ENCODE assay signal across 1 cellular context in the genomic region with DNA sequence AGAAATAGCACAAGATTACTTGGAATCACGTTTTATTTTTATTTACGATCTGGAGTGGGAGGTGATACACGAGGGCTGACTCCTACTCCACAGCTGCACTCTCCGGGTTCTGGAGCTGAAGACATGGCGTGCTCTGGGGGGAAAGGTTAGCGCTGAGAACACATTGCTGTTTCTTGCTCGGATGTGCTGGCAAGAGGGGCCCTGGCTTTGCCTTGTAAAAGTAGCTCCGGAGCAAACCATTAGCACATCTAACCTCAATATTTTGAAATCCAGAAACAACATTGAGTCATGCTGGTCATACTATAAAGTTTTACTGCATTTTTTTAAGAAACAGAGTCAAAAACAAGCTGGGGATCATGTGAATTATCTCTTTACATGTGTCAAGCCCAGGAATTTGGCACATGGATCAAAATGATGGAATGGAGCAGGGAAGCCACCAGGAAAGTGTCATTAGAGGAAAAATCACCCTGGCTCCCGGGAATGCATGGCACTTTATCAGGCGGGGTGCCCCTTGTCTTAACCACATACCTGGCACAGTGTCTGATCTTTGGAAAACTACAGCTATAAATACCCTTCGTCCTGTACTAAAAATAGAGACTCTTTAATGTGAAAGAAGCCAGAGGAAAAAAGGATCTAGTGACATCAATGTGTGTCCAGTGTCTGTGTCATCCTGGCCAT.
TF ChIP-seq lines count a peak whose summit lies in the region.

No MANE protein-coding gene starts in this region.

TF ChIP-seq in HepG2, 621 proteins besides CTCF, POLR2A, EP300 and RAD21:
- TF ChIP-seq, protein P1, sequence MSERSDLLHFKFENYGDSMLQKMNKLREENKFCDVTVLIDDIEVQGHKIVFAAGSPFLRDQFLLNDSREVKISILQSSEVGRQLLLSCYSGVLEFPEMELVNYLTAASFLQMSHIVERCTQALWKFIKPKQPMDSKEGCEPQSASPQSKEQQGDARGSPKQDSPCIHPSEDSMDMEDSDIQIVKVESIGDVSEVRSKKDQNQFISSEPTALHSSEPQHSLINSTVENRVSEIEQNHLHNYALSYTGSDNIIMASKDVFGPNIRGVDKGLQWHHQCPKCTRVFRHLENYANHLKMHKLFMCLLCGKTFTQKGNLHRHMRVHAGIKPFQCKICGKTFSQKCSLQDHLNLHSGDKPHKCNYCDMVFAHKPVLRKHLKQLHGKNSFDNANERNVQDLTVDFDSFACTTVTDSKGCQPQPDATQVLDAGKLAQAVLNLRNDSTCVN (CRISPR knock-in tag; IDR thresholded peaks at IDR 0.05; ENCODE audit: borderline replicate concordance) = no peak
- TF ChIP-seq SIN3A (IDR thresholded peaks at IDR 0.05; ENCODE audit: borderline replicate concordance, low read depth, low read length) = no peak
- no peak for TF ChIP-seq E2F2 (CRISPR knock-in tag; IDR thresholded peaks at IDR 0.05; ENCODE audit: borderline replicate concordance)
- no peak for TF ChIP-seq HOXA3 (CRISPR knock-in tag; IDR thresholded peaks at IDR 0.05)
- TF ChIP-seq CEBPB (IDR thresholded peaks at IDR 0.05; ENCODE audit: borderline replicate concordance, low read depth, low read length) = peak; percentile 32; the same call in 1 of the 2 replicates
- no peak for TF ChIP-seq ATRX (CRISPR knock-in tag; IDR thresholded peaks at IDR 0.05; ENCODE audit: borderline replicate concordance)
